1 cellular context compared by ENCODE assay signal in genomic region chr7:93016681-93017349, GRCh38.
TF ChIP-seq lines count a peak whose summit lies in the region.

No MANE protein-coding gene starts in this region.

TF ChIP-seq in IMR-90, 13 proteins besides CTCF, POLR2A, EP300 and RAD21 (continued from another document):
- TF ChIP-seq MAFK (IDR thresholded peaks at IDR 0.05; ENCODE audit: low read depth, low read length) (no peak), NFE2L2 (IDR thresholded peaks at IDR 0.05; ENCODE audit: low read depth, low read length) (no peak), BHLHE40 (IDR thresholded peaks at IDR 0.05; ENCODE audit: low read depth, low read length) (no peak), SMC3 (IDR thresholded peaks at IDR 0.05; ENCODE audit: low read depth, low read length) (no peak), FOS (IDR thresholded peaks at IDR 0.05; ENCODE audit: low read depth, low read length) (no peak)
